Comparison of ENCODE assay signal across 22 cellular contexts in genomic region chr7:87231715-87232114, GRCh38. TPM values are rescaled to one million over a fixed set of nuclear protein-coding genes. Genes with fewer than 3 reads are reported as not detected.
DNase-seq lines count a peak whose midpoint lies in the region; ATAC-seq and TF ChIP-seq lines count a peak whose summit lies in the region.
"Had no signal": no experiment of that assay in that cellular context is flagged by ENCODE, and none has a peak within 500 bp of the region (broad histone marks: within the 10 kb centered on the region; RNA-seq: fewer than 3 reads in every experiment).

No MANE protein-coding gene starts in this region.

- H3K36me3 Mint-ChIP-seq in brain: no peaks in the 10 kb centered on the region
- H3K36me3 Mint-ChIP-seq in natural killer cell treated with Interleukin-12 subunit alpha and Interleukin-12 subunit beta and Interleukin-15 and Interleukin-18, amount 100 ng/mL, for 72 hours: no peaks in the 10 kb centered on the region
- H3K36me3 Mint-ChIP-seq: activated naive CD4-positive, alpha-beta T cell treated with anti-CD3 and anti-CD28 coated beads, Interleukin-2, amount 50 U/mL, for 72 hours had no signal

- peaks cover 0 to 28% (median 0%) of the 10 kb centered on the region in 5 experiments for H3K9me3 Mint-ChIP-seq in brain
- no peaks in the 10 kb centered on the region for H3K9me3 Mint-ChIP-seq in natural killer cell treated with Interleukin-12 subunit alpha and Interleukin-12 subunit beta and Interleukin-15 and Interleukin-18, amount 100 ng/mL, for 72 hours
- H3K9me3 Mint-ChIP-seq: activated naive CD4-positive, alpha-beta T cell treated with anti-CD3 and anti-CD28 coated beads, Interleukin-2, amount 50 U/mL, for 72 hours had no signal

- H3K27ac Mint-ChIP-seq in brain: peak overlapping the region in 4 of 5 experiments; percentile 10 to 45 (median 30)
- peak overlapping the region in 1 of 2 donors; percentile 53 for H3K27ac Mint-ChIP-seq in natural killer cell treated with Interleukin-12 subunit alpha and Interleukin-12 subunit beta and Interleukin-15 and Interleukin-18, amount 100 ng/mL, for 72 hours
- H3K27ac Mint-ChIP-seq: activated CD4-positive, alpha-beta T cell treated with anti-CD3 and anti-CD28 coated beads for 36 hours; activated CD8-positive, alpha-beta T cell treated with anti-CD3 and anti-CD28 coated beads, Interleukin-2, amount 10 ng/mL, durations not matched to agents 7 days and 5 days; activated naive CD4-positive, alpha-beta T cell treated with anti-CD3 and anti-CD28 coated beads, Interleukin-2, amount 50 U/mL, for 72 hours; nephron progenitor cell had no signal

- peaks cover 12% of the 10 kb centered on the region for H3K4me1 Mint-ChIP-seq in brain
- peaks cover under 1 to 2% of the 10 kb centered on the region in 2 donors for H3K4me1 Mint-ChIP-seq in natural killer cell treated with Interleukin-12 subunit alpha and Interleukin-12 subunit beta and Interleukin-15 and Interleukin-18, amount 100 ng/mL, for 72 hours (ENCODE audit: low read depth in 2 of 2)
- H3K4me1 Mint-ChIP-seq: nephron progenitor cell had no signal

- H3K27ac ChIP-seq in upper lobe of left lung: no peak overlapping the region
- H3K27ac ChIP-seq: gastrocnemius medialis, HL-60, KMS-11, spleen had no signal

- H3K27me3 ChIP-seq in MG63 (no peaks in the 10 kb centered on the region), upper lobe of left lung (no peaks in the 10 kb centered on the region)
- H3K27me3 ChIP-seq: gastrocnemius medialis, spleen had no signal

- TF ChIP-seq CTCF in brain (conservative IDR thresholded peaks at IDR 0.05) (no peak), upper lobe of left lung (IDR thresholded peaks at IDR 0.05) (no peak)

- no peak for ATAC-seq in natural killer cell treated with Interleukin-12 subunit alpha and Interleukin-12 subunit beta and Interleukin-15 and Interleukin-18, amount 100 ng/mL, for 72 hours
- ATAC-seq in upper lobe of left lung (ENCODE audit: low FRiP score in 2 of 2): no peak
- ATAC-seq: activated CD4-positive, alpha-beta T cell treated with anti-CD3 and anti-CD28 coated beads for 36 hours; activated CD8-positive, alpha-beta T cell treated with anti-CD3 and anti-CD28 coated beads, Interleukin-2, amount 10 ng/mL, durations not matched to agents 7 days and 5 days; activated naive CD4-positive, alpha-beta T cell treated with anti-CD3 and anti-CD28 coated beads, Interleukin-2, amount 50 U/mL, for 72 hours; gastrocnemius medialis; mucosa of descending colon had no signal

- peaks cover 0 to 5% (median 2%) of the 10 kb centered on the region in 4 donors for H3K4me1 ChIP-seq in upper lobe of left lung

- no peaks in the 10 kb centered on the region for H3K9me3 ChIP-seq in MG63
- H3K9me3 ChIP-seq in upper lobe of left lung: no peaks in the 10 kb centered on the region
- H3K9me3 ChIP-seq: gastrocnemius medialis, mucosa of descending colon, spleen had no signal

- peaks cover 7% of the 10 kb centered on the region for H3K27me3 Mint-ChIP-seq in brain
- H3K27me3 Mint-ChIP-seq in natural killer cell treated with Interleukin-12 subunit alpha and Interleukin-12 subunit beta and Interleukin-15 and Interleukin-18, amount 100 ng/mL, for 72 hours: peaks cover 3 to 13% of the 10 kb centered on the region in 2 donors

- no peak for TF ChIP-seq POLR2A in upper lobe of left lung (IDR thresholded peaks at IDR 0.05)

- H3K4me3 Mint-ChIP-seq in brain: peak overlapping the region in 2 of 5 experiments; percentile 0 to 54
- no peak overlapping the region for H3K4me3 Mint-ChIP-seq in natural killer cell treated with Interleukin-12 subunit alpha and Interleukin-12 subunit beta and Interleukin-15 and Interleukin-18, amount 100 ng/mL, for 72 hours
- H3K4me3 Mint-ChIP-seq: activated CD4-positive, alpha-beta T cell treated with anti-CD3 and anti-CD28 coated beads for 36 hours; activated CD8-positive, alpha-beta T cell treated with anti-CD3 and anti-CD28 coated beads, Interleukin-2, amount 10 ng/mL, durations not matched to agents 7 days and 5 days; nephron progenitor cell had no signal

- DNase-seq in D341Med (ENCODE audit: low spot score) (peak; percentile 46), MG63 (peak; percentile 17), midbrain (lab: John Stamatoyannopoulos, UW) (peak; percentile 45), glomerular visceral epithelial cell (ENCODE audit: extremely low spot score) (no peak), upper lobe of left lung (no peak)
- DNase-seq in natural killer cell treated with Interleukin-12 subunit alpha and Interleukin-12 subunit beta and Interleukin-15 and Interleukin-18, amount 100 ng/mL, for 72 hours (ENCODE audit: low spot score): no peak
- no peak for DNase-seq in activated CD8-positive, alpha-beta memory T cell treated with anti-CD3 and anti-CD28 coated beads, Interleukin-2, amount 50 U/mL, for 4 hours
- DNase-seq: activated CD4-positive, alpha-beta T cell treated with anti-CD3 and anti-CD28 coated beads for 36 hours; activated CD8-positive, alpha-beta T cell treated with anti-CD3 and anti-CD28 coated beads, Interleukin-2, amount 10 ng/mL, durations not matched to agents 7 days and 5 days; activated T-cell treated with anti-CD3 and anti-CD28 coated beads for 4 hours; gastrocnemius medialis; mucosa of descending colon; NCI-H1694; NCI-H2227 treated with DMSO at 0.1 percent for 48 hours; nephron progenitor cell; NK-92 treated with Interleukin-12 subunit alpha and Interleukin-12 subunit beta, amount 100 ng/mL, for 24 hours; SHP77 treated with DMSO at 0.1 percent for 48 hours; spleen had no signal

- H3K36me3 ChIP-seq in MG63 (no peaks in the 10 kb centered on the region), upper lobe of left lung (no peaks in the 10 kb centered on the region)
- H3K36me3 ChIP-seq: gastrocnemius medialis, spleen had no signal

- TF ChIP-seq EP300 in upper lobe of left lung (IDR thresholded peaks at IDR 0.05): no peak

- H3K4me3 ChIP-seq in MG63 (no peak overlapping the region), upper lobe of left lung (no peak overlapping the region)
- H3K4me3 ChIP-seq: gastrocnemius medialis, mucosa of descending colon, spleen had no signal

RNA-seq across cellular contexts. Expression of gene TMEM243, which starts 12.2 kb away (rescaled TPM):
- total RNA-seq in MG63 (2014; rRNA removed; shearing (Covaris generic); ENCODE audit: low replicate concordance): 12.9 and 24.7 TPM in 2 replicates
- 5.9 TPM for polyA plus RNA-seq in brain (ENCODE audit: insufficient read depth, low read depth, low replicate concordance)
- total RNA-seq in natural killer cell treated with Interleukin-12 subunit alpha and Interleukin-12 subunit beta and Interleukin-15 and Interleukin-18, amount 100 ng/mL, for 72 hours: 10 to 100 TPM; 45.8 to 58.3 TPM
- 100 to 1,000 TPM in 2 of 6 donors, 10 to 100 TPM in 4; 75.9 to 178 (median 99.1) TPM for total RNA-seq in upper lobe of left lung

Comparison
In these comparisons a context has a peak if more than half of its experiments do, and no peak if none do; other contexts are left out.
1. DNase-seq: peak in D341Med (single experiment), MG63 (single experiment) and midbrain (single experiment); none in glomerular visceral epithelial cell (single experiment), natural killer cell treated with Interleukin-12 subunit alpha and Interleukin-12 subunit beta and Interleukin-15 and Interleukin-18, amount 100 ng/mL, for 72 hours (single experiment), activated CD8-positive, alpha-beta memory T cell treated with anti-CD3 and anti-CD28 coated beads, Interleukin-2, amount 50 U/mL, for 4 hours (single experiment) and upper lobe of left lung (0 of 2).